Comparison of ENCODE assay signal across 19 cellular contexts in genomic region chr5:158748535-158748934, GRCh38.
"Had no signal": no experiment of that assay in that cellular context is flagged by ENCODE, and none has a peak within 500 bp of the region (broad histone marks: within the 10 kb centered on the region; RNA-seq: fewer than 3 reads in every experiment).

No MANE protein-coding gene starts in this region.

- H3K9me3 ChIP-seq: esophagus squamous epithelium, left ventricle myocardium inferior, lower lobe of right lung, psoas muscle, suprapubic skin, thyroid gland had no signal

- FAIRE-seq: kidney, urothelium cell line had no signal

- H3K4me2 ChIP-seq: hepatocyte had no signal

- H3K27ac ChIP-seq: esophagus squamous epithelium, hepatocyte, left ventricle myocardium inferior, lower lobe of right lung, psoas muscle, suprapubic skin, thyroid gland had no signal

- H3K4me3 ChIP-seq: esophagus squamous epithelium, hepatocyte, left ventricle myocardium inferior, lower lobe of right lung, psoas muscle, suprapubic skin, thyroid gland had no signal

- H3K4me1 ChIP-seq: esophagus squamous epithelium, lower lobe of right lung, psoas muscle, suprapubic skin, thyroid gland had no signal

- H2AFZ ChIP-seq: hepatocyte had no signal

- H3K27me3 ChIP-seq: esophagus squamous epithelium, suprapubic skin, thyroid gland had no signal

- H3K36me3 ChIP-seq: esophagus squamous epithelium, left ventricle myocardium inferior, lower lobe of right lung, suprapubic skin, thyroid gland had no signal

- H3K79me2 ChIP-seq: hepatocyte had no signal

- DNase-seq: esophagus squamous epithelium; foreskin melanocyte; head of caudate nucleus; kidney; left cardiac atrium; left ventricle myocardium inferior; lower lobe of right lung; mesenchymal stem cell; midbrain; psoas muscle; retina; stimulated activated CD4-positive, alpha-beta T cell treated with anti-CD3 and anti-CD28 coated beads, Interleukin-2, amount 100 ng/mL, for 24 hours; stimulated activated CD4-positive, alpha-beta T cell treated with anti-CD3 and anti-CD28 coated beads, Interleukin-4, amount 100 ng/mL, for 4 hours; stimulated activated naive CD4-positive, alpha-beta T cell treated with Interleukin-2 at 50 U/mL for 16 hours; thyroid gland had no signal

- ATAC-seq: left cardiac atrium, lower lobe of right lung, psoas muscle, sciatic nerve had no signal
